Comparison of ENCODE assay signal across 18 cellular contexts in genomic region chr2:163401481-163401880, GRCh38.
A peak's percentile ranks its signal among the peaks of the same experiment; 100 is the strongest.
DNase-seq lines count a peak whose midpoint lies in the region; ATAC-seq and TF ChIP-seq lines count a peak whose summit lies in the region.
"Had no signal": no experiment of that assay in that cellular context is flagged by ENCODE, and none has a peak within 500 bp of the region (broad histone marks: within the 10 kb centered on the region; RNA-seq: fewer than 3 reads in every experiment).

No MANE protein-coding gene starts in this region.

- no peaks in the 10 kb centered on the region for H3K9me1 ChIP-seq in IMR-90 (ENCODE audit: insufficient read depth, low read length)

- POLR2A ChIA-PET in IMR-90 (lab: Charles Lee; ENCODE audit: unreplicated experiment), result no interaction called here

- no peak overlapping the region for H2BK5ac ChIP-seq in IMR-90 (ENCODE audit: low read depth, low read length, poor library complexity, severe bottlenecking)

- no peak overlapping the region for H3K9ac ChIP-seq in IMR-90 (ENCODE audit: low read depth, low read length)
- H3K9ac ChIP-seq: BLaER1 had no signal

- no peaks in the 10 kb centered on the region for H3K27me3 ChIP-seq in IMR-90 (ENCODE audit: control insufficient read depth, insufficient read depth, low read length)
- no peaks in the 10 kb centered on the region for H3K27me3 ChIP-seq in hepatocyte
- H3K27me3 ChIP-seq: BLaER1, left lung, upper lobe of left lung had no signal

- H3K4me2 ChIP-seq in IMR-90 (ENCODE audit: low read depth, low read length) (no peak overlapping the region), hepatocyte (no peak overlapping the region)
- H3K4me2 ChIP-seq: BLaER1 had no signal

- H3K14ac ChIP-seq in IMR-90 (replicated peaks; ENCODE audit: low read depth, low read length), result no peak overlapping the region

- H3K9me3 ChIP-seq in IMR-90 (ENCODE audit: control insufficient read depth, insufficient read depth, low read length) (no peaks in the 10 kb centered on the region), hepatocyte (ENCODE audit: low read depth) (no peaks in the 10 kb centered on the region)
- H3K9me3 ChIP-seq: BLaER1, left lung, upper lobe of left lung had no signal

- no peak for TF ChIP-seq POLR2A in IMR-90 (IDR thresholded peaks at IDR 0.05; ENCODE audit: low read depth, low read length)

- H3K4me1 ChIP-seq in IMR-90 (ENCODE audit: control insufficient read depth, insufficient read depth, low read length), result no peaks in the 10 kb centered on the region
- H3K4me1 ChIP-seq in hepatocyte (ENCODE audit: insufficient read depth), result no peaks in the 10 kb centered on the region
- H3K4me1 ChIP-seq: left lung, upper lobe of left lung had no signal

- H3K23ac ChIP-seq in IMR-90 (ENCODE audit: low read depth, low read length), result no peak overlapping the region

- CTCF ChIA-PET in IMR-90 (lab: Yijun Ruan, JAX), result no interaction called here

- H2BK120ac ChIP-seq in IMR-90 (ENCODE audit: low read depth, low read length), result no peak overlapping the region

- TF ChIP-seq CTCF in IMR-90 (conservative IDR thresholded peaks at IDR 0.05; ENCODE audit: low read depth, low read length) (no peak), hepatocyte (IDR thresholded peaks at IDR 0.05; ENCODE audit: poor library complexity) (no peak)

- H3K4ac ChIP-seq in IMR-90 (ENCODE audit: low read depth, low read length), result no peak overlapping the region

- no peak overlapping the region for H2BK20ac ChIP-seq in IMR-90 (ENCODE audit: low read depth, low read length)

- no peak overlapping the region for H4K8ac ChIP-seq in IMR-90 (ENCODE audit: low read depth in 2 of 2, low read length in 2 of 2)

- intact Hi-C loops in IMR-90 (cut with micrococcal nuclease), result no loop called here

- peak; percentile 8 for DNase-seq in COLO829 (ENCODE audit: low spot score)
- peak; percentile 13 for DNase-seq in IMR-90
- peak; percentile 12 for DNase-seq in brain pericyte (ENCODE audit: low read depth, low spot score)
- DNase-seq in kidney tubule cell (ENCODE audit: low spot score), result peak; percentile 30
- DNase-seq in NK-92 treated with Interleukin-12 subunit alpha and Interleukin-12 subunit beta, amount 100 ng/mL, for 24 hours (lab: John Stamatoyannopoulos, UW), result no peak
- no peak for DNase-seq in hepatocyte (ENCODE audit: low spot score)
- DNase-seq: effector CD8-positive, alpha-beta T cell; left lung; naive thymus-derived CD8-positive, alpha-beta T cell; NCI-H187 treated with DMSO at 0.1 percent for 48 hours; NCI-H526; stimulated activated CD4-positive, alpha-beta T cell treated with anti-CD3 and anti-CD28 coated beads, Interleukin-2, amount 100 ng/mL, for 48 hours; T-helper 17 cell; upper lobe of left lung had no signal

- no peaks in the 10 kb centered on the region for H3K9me2 ChIP-seq in hepatocyte (replicated peaks; ENCODE audit: insufficient read depth)

- dilution Hi-C loops in IMR-90 (cut with HindIII; ENCODE audit: low sequenced_read_pairs, unreplicated experiment), result no loop called here

- H3K27ac ChIP-seq in IMR-90 (ENCODE audit: insufficient read depth, low read length) (no peak overlapping the region), hepatocyte (no peak overlapping the region)
- H3K27ac ChIP-seq: BLaER1, left lung, RWPE1, upper lobe of left lung had no signal

- no peak overlapping the region for H3K18ac ChIP-seq in IMR-90 (ENCODE audit: low read depth, low read length)

- H4K5ac ChIP-seq in IMR-90 (ENCODE audit: low read depth, low read length), result no peak overlapping the region

- no peak overlapping the region for H2AK9ac ChIP-seq in IMR-90 (replicated peaks; ENCODE audit: low read depth, low read length, poor library complexity)

- H4K20me1 ChIP-seq in IMR-90 (ENCODE audit: insufficient read depth, low read length) (no peaks in the 10 kb centered on the region), hepatocyte (ENCODE audit: insufficient read depth, poor library complexity, severe bottlenecking) (no peaks in the 10 kb centered on the region)
- H4K20me1 ChIP-seq: BLaER1 had no signal

- H2AFZ ChIP-seq in IMR-90 (replicated peaks; ENCODE audit: low read length, poor library complexity), result no peak overlapping the region
- H2AFZ ChIP-seq in hepatocyte, result no peak overlapping the region

- H3K4me3 ChIP-seq in IMR-90 (ENCODE audit: insufficient read depth, low read depth, low read length), result no peak overlapping the region
- no peak overlapping the region for H3K4me3 ChIP-seq in hepatocyte
- H3K4me3 ChIP-seq: BLaER1, left lung, upper lobe of left lung had no signal

- no peaks in the 10 kb centered on the region for H3K79me2 ChIP-seq in hepatocyte

- H3K36me3 ChIP-seq in IMR-90 (ENCODE audit: control insufficient read depth, insufficient read depth, low read length) (no peaks in the 10 kb centered on the region), hepatocyte (replicated peaks; ENCODE audit: insufficient read depth, low read depth) (no peaks in the 10 kb centered on the region)
- H3K36me3 ChIP-seq: BLaER1, left lung, upper lobe of left lung had no signal

- no peak for ATAC-seq in IMR-90 (ENCODE audit: low read depth)
- ATAC-seq in HG02623 (IDR thresholded peaks at IDR 0.05; ENCODE audit: unreplicated experiment), result no peak
- no peak for ATAC-seq in HG03469 (IDR thresholded peaks at IDR 0.05; ENCODE audit: unreplicated experiment)
- ATAC-seq: left lung; naive thymus-derived CD8-positive, alpha-beta T cell; T-helper 17 cell had no signal

- H4K91ac ChIP-seq in IMR-90 (ENCODE audit: insufficient read depth, low read depth, low read length), result no peak overlapping the region

- no TSS peak for BruUV-seq in IMR-90 (replicated peaks; lab: Mats Ljungman, UMichigan)

- H2BK15ac ChIP-seq in IMR-90 (ENCODE audit: low read depth, low read length), result no peak overlapping the region

- WGBS in IMR-90 (ENCODE audit: extremely low coverage in 2 of 2, insufficient read length in 1 of 2), 2 experiments, result no CpG with 5 or more reads among the region's 3 CpGs
- WGBS in hepatocyte (ENCODE audit: low lambda C conversion rate, missing lambda C conversion rate), result 80% methylated on average over 3 of the region's 3 CpGs

- H3K79me1 ChIP-seq in IMR-90 (ENCODE audit: low read depth in 1 of 2, low read length in 2 of 2), result no peaks in the 10 kb centered on the region

- no peak overlapping the region for H3K56ac ChIP-seq in IMR-90 (ENCODE audit: extremely low read depth, insufficient read depth, low read length)

- no peak overlapping the region for H2AK5ac ChIP-seq in IMR-90 (ENCODE audit: low read depth, low read length)

- in situ Hi-C loops in IMR-90 (cut with MboI; ENCODE audit: low sequenced_read_pairs), result no loop called here

- no peak for TF ChIP-seq RAD21 in IMR-90 (IDR thresholded peaks at IDR 0.05; ENCODE audit: low read length)

TF ChIP-seq in IMR-90, 13 proteins besides CTCF, POLR2A, EP300 and RAD21:
- TF ChIP-seq RCOR1 (IDR thresholded peaks at IDR 0.05; ENCODE audit: insufficient replicate concordance, low read length), result no peak
- TF ChIP-seq CEBPB (IDR thresholded peaks at IDR 0.05; ENCODE audit: low read depth, low read length), result no peak
- no peak for TF ChIP-seq CHD1 (IDR thresholded peaks at IDR 0.05; ENCODE audit: low read depth, low read length)
- TF ChIP-seq NFE2L2 (IDR thresholded peaks at IDR 0.05; ENCODE audit: low read depth, low read length), result no peak
- no peak for TF ChIP-seq MAZ (IDR thresholded peaks at IDR 0.05; ENCODE audit: borderline replicate concordance, low read depth, low read length)
- TF ChIP-seq RFX5 (IDR thresholded peaks at IDR 0.05; ENCODE audit: low read depth, low read length), result no peak
- no peak for TF ChIP-seq ELK1 (IDR thresholded peaks at IDR 0.05; ENCODE audit: borderline replicate concordance, low read depth, low read length)
- no peak for TF ChIP-seq FOS (IDR thresholded peaks at IDR 0.05; ENCODE audit: low read depth, low read length)
- TF ChIP-seq SMC3 (IDR thresholded peaks at IDR 0.05; ENCODE audit: low read depth, low read length), result no peak
- no peak for TF ChIP-seq BHLHE40 (IDR thresholded peaks at IDR 0.05; ENCODE audit: low read depth, low read length)
- TF ChIP-seq USF2 (IDR thresholded peaks at IDR 0.05; ENCODE audit: low read depth, low read length), result no peak
- TF ChIP-seq MAFK (IDR thresholded peaks at IDR 0.05; ENCODE audit: low read depth, low read length), result no peak
- TF ChIP-seq MXI1 (IDR thresholded peaks at IDR 0.05; ENCODE audit: borderline replicate concordance, low read depth, low read length), result no peak

Comparison
In these comparisons a context has a peak if more than half of its experiments do, and no peak if none do; other contexts are left out.
1. DNase-seq: peak in COLO829 (single experiment), IMR-90 (single experiment), brain pericyte (single experiment) and kidney tubule cell (single experiment); none in NK-92 treated with Interleukin-12 subunit alpha and Interleukin-12 subunit beta, amount 100 ng/mL, for 24 hours (single experiment) and hepatocyte (single experiment).